ENCODE assay signal across 9 cellular contexts in the genomic region with DNA sequence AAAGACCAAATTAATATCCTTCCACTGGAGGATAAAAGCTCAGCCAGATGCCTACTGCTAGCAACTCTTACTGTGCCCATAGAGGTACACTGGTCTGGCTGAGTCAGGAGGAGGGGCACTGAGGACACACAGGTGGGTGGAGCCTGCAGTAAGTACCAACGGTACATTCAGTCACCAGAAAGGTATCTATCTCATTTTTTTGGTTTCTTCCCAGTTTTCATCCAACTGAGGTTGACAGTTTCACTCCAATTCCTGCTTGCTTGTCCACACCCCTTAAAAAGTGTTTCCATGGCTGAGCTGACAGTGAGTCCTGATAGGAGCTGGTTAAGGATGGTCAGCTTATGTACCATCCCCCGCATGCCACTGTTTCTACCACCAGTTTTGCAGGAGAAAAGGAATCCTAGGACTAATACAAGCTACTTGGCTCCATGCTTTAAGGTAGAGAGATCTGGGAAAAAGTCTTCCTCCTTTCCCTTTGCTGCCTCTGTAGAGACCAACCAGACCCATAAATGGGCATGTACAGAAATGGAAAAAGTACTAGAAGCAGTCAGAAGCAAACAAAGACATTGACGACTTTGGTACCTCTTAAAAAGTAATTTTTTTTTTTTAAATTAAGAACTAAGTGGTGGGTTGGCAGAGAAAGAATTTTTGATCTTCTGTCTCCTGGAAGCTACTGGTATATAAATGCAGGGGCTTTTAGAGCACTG. TPM values are rescaled to one million over a fixed set of nuclear protein-coding genes. Genes with fewer than 3 reads are reported as not detected.
A peak's percentile ranks its signal among the peaks of the same experiment; 100 is the strongest.
DNase-seq lines count a peak whose midpoint lies in the region; TF ChIP-seq lines count a peak whose summit lies in the region.
"Had no signal": no experiment of that assay in that cellular context is flagged by ENCODE, and none has a peak within 500 bp of the region (broad histone marks: within the 10 kb centered on the region; RNA-seq: fewer than 3 reads in every experiment).

No MANE protein-coding gene starts in this region.

- H3K9me3 ChIP-seq in subcutaneous abdominal adipose tissue (ENCODE audit: control insufficient read depth in 5 of 5, low read length in 5 of 5), result no peaks in the 10 kb centered on the region

- peaks cover 60% of the 10 kb centered on the region for H3K4me1 Mint-ChIP-seq in activated CD4-positive, alpha-beta T cell treated with anti-CD3 and anti-CD28 coated beads, Interleukin-2, amount 10 ng/mL, durations not matched to agents 24 days and 14 days

- H3K36me3 ChIP-seq in subcutaneous abdominal adipose tissue (ENCODE audit: control insufficient read depth in 5 of 5, insufficient read depth in 5 of 5, low read length in 5 of 5), result no peaks in the 10 kb centered on the region

- DNase-seq in activated CD4-positive, alpha-beta T cell treated with anti-CD3 and anti-CD28 coated beads, Interleukin-2, amount 10 ng/mL, durations not matched to agents 24 days and 14 days, result peak; percentile 57
- no peak for DNase-seq in activated CD4-positive, alpha-beta T cell treated with anti-CD3 and anti-CD28 coated beads for 4 hours
- DNase-seq in SW480 (ENCODE audit: low spot score) (peak; percentile 33), fibroblast of villous mesenchyme (ENCODE audit: low read depth) (peak; percentile 51), AG08396 (ENCODE audit: low spot score) (no peak), GOT3 (lab: John Stamatoyannopoulos, UW) (no peak), mesenteric fat pad (ENCODE audit: low spot score) (no peak)
- DNase-seq: CD4-positive, CD25-positive, alpha-beta regulatory T cell had no signal

- no peak for TF ChIP-seq CTCF in fibroblast of villous mesenchyme (IDR thresholded peaks at IDR 0.05; ENCODE audit: insufficient read depth, low read depth, low read length)

- no peaks in the 10 kb centered on the region for H3K27me3 Mint-ChIP-seq in activated CD4-positive, alpha-beta T cell treated with anti-CD3 and anti-CD28 coated beads, Interleukin-2, amount 10 ng/mL, durations not matched to agents 24 days and 14 days

- H3K9me3 Mint-ChIP-seq in activated CD4-positive, alpha-beta T cell treated with anti-CD3 and anti-CD28 coated beads, Interleukin-2, amount 10 ng/mL, durations not matched to agents 24 days and 14 days, result no peaks in the 10 kb centered on the region
- H3K9me3 Mint-ChIP-seq: CD4-positive, CD25-positive, alpha-beta regulatory T cell had no signal

- peak overlapping the region; percentile 98 for H3K4me3 Mint-ChIP-seq in activated CD4-positive, alpha-beta T cell treated with anti-CD3 and anti-CD28 coated beads, Interleukin-2, amount 10 ng/mL, durations not matched to agents 24 days and 14 days

- H3K27me3 ChIP-seq in subcutaneous abdominal adipose tissue (ENCODE audit: control insufficient read depth in 5 of 5, insufficient read depth in 4 of 5, low read length in 5 of 5), result no peaks in the 10 kb centered on the region

- peak overlapping the region in 1 of 5 donors; percentile 98 for H3K9ac ChIP-seq in subcutaneous abdominal adipose tissue (ENCODE audit: low read length in 5 of 5)

- no peak overlapping the region for H3K27ac Mint-ChIP-seq in activated CD4-positive, alpha-beta T cell treated with anti-CD3 and anti-CD28 coated beads, Interleukin-2, amount 10 ng/mL, durations not matched to agents 24 days and 14 days

- H3K36me3 Mint-ChIP-seq in activated CD4-positive, alpha-beta T cell treated with anti-CD3 and anti-CD28 coated beads, Interleukin-2, amount 10 ng/mL, durations not matched to agents 24 days and 14 days (ENCODE audit: low read depth), result peaks cover 55% of the 10 kb centered on the region
- H3K36me3 Mint-ChIP-seq: CD4-positive, CD25-positive, alpha-beta regulatory T cell had no signal

- peak overlapping the region; percentile 93 for H3K27ac ChIP-seq in subcutaneous abdominal adipose tissue (ENCODE audit: low read depth, low read length)

- intact Hi-C loops in activated CD4-positive, alpha-beta T cell treated with anti-CD3 and anti-CD28 coated beads, Interleukin-2, amount 10 ng/mL, durations not matched to agents 24 days and 14 days (cut with micrococcal nuclease), result loop anchor here (5.0 kb wide), 1 partner anchor 66 kb away; no protein-coding TSS in a partner anchor

- peak overlapping the region; percentile 93 for H3K4me3 ChIP-seq in fibroblast of villous mesenchyme (ENCODE audit: low read depth, low read length)
- H3K4me3 ChIP-seq in subcutaneous abdominal adipose tissue (ENCODE audit: low read depth in 1 of 5, low read length in 5 of 5), result peak overlapping the region in 4 of 5 donors; percentile 47 to 100 (median 92)

- peaks cover 5 to 63% (median 47%) of the 10 kb centered on the region in 5 donors for H3K4me1 ChIP-seq in subcutaneous abdominal adipose tissue (ENCODE audit: control insufficient read depth in 5 of 5, insufficient read depth in 5 of 5, low read length in 5 of 5)

RNA-seq across cellular contexts. Expression of gene ELL2, which starts 3.2 kb away (rescaled TPM):
- total RNA-seq in activated CD4-positive, alpha-beta T cell treated with anti-CD3 and anti-CD28 coated beads, Interleukin-2, amount 10 ng/mL, durations not matched to agents 24 days and 14 days, result 103 and 111 TPM in 2 replicates
- total RNA-seq in fibroblast of villous mesenchyme (136 and 302 TPM in 2 replicates), mesenteric fat pad (229 TPM)

Comparison
In these comparisons a context has a peak if more than half of its experiments do, and no peak if none do; other contexts are left out.
1. DNase-seq: peak in activated CD4-positive, alpha-beta T cell treated with anti-CD3 and anti-CD28 coated beads, Interleukin-2, amount 10 ng/mL, durations not matched to agents 24 days and 14 days (single experiment), SW480 (single experiment) and fibroblast of villous mesenchyme (single experiment); none in activated CD4-positive, alpha-beta T cell treated with anti-CD3 and anti-CD28 coated beads for 4 hours (0 of 2), AG08396 (single experiment), GOT3 (single experiment) and mesenteric fat pad (single experiment).